Comparison of ENCODE assay signal across 8 cellular contexts in genomic region chr21:42535602-42536171, GRCh38. TPM values are rescaled to one million over a fixed set of nuclear protein-coding genes. Genes with fewer than 3 reads are reported as not detected.
DNase-seq lines count a peak whose midpoint lies in the region; ATAC-seq and TF ChIP-seq lines count a peak whose summit lies in the region.
"Had no signal": no experiment of that assay in that cellular context is flagged by ENCODE, and none has a peak within 500 bp of the region (broad histone marks: within the 10 kb centered on the region; RNA-seq: fewer than 3 reads in every experiment).

No MANE protein-coding gene starts in this region.

- no peak for TF ChIP-seq RAD21 in SK-N-SH (IDR thresholded peaks at IDR 0.05; ENCODE audit: low read length)

- no peaks in the 10 kb centered on the region for H4K20me1 ChIP-seq in SK-N-SH (ENCODE audit: insufficient read depth)

- H3K4me3 ChIP-seq in BE2C (ENCODE audit: low read depth, low read length) = no peak overlapping the region
- H3K4me3 ChIP-seq in SK-N-SH (ENCODE audit: low read depth in 2 of 2, low read length in 1 of 2) = no peak overlapping the region

- H3K4me3 Mint-ChIP-seq in stimulated activated memory B cell treated with anti-CD40 and anti-IgM and Interleukin-4, amounts not matched to agents 10 μg/mL and 1 μg/mL and 100 μg/mL, for 72 hours = peak overlapping the region; percentile 44

- peak overlapping the region; percentile 89 for H3K27ac Mint-ChIP-seq in stimulated activated memory B cell treated with anti-CD40 and anti-IgM and Interleukin-4, amounts not matched to agents 10 μg/mL and 1 μg/mL and 100 μg/mL, for 72 hours

- peaks cover 34% of the 10 kb centered on the region for H3K36me3 Mint-ChIP-seq in stimulated activated memory B cell treated with anti-CD40 and anti-IgM and Interleukin-4, amounts not matched to agents 10 μg/mL and 1 μg/mL and 100 μg/mL, for 72 hours

- H3K4me2 ChIP-seq in SK-N-SH = no peak overlapping the region

- no peaks in the 10 kb centered on the region for H3F3A ChIP-seq in SK-N-SH (replicated peaks; ENCODE audit: insufficient read depth)

- TF ChIP-seq CTCF in VCaP (conservative IDR thresholded peaks at IDR 0.05) (no peak), BE2C (IDR thresholded peaks at IDR 0.05; ENCODE audit: low read depth, low read length) (no peak), SK-N-SH (IDR thresholded peaks at IDR 0.05) (no peak)

- CTCF ChIA-PET in SK-N-SH (lab: Yijun Ruan, JAX) = interaction anchor here (1.1 to 2.1 kb wide), 2 partner anchors 277 to 390 kb away, joined by 3 to 11 read pairs; no protein-coding TSS in a partner anchor

- H3K79me2 ChIP-seq in SK-N-SH (ENCODE audit: insufficient read depth) = no peaks in the 10 kb centered on the region

- TF ChIP-seq EP300 in SK-N-SH (IDR thresholded peaks at IDR 0.05; ENCODE audit: borderline replicate concordance in 1 of 2, low read depth in 1 of 2, low read length in 1 of 2) = no peak

- no peaks in the 10 kb centered on the region for H3K9me2 ChIP-seq in SK-N-SH

- peaks cover 29% of the 10 kb centered on the region for H3K4me1 ChIP-seq in BE2C
- peaks cover 0 to 26% of the 10 kb centered on the region in 2 experiments; a peak in 1 of 4 replicates for H3K4me1 ChIP-seq in SK-N-SH (ENCODE audit: control insufficient read depth in 1 of 2, insufficient read depth in 2 of 2, low read depth in 1 of 2, low read length in 1 of 2)

- peaks cover 67% of the 10 kb centered on the region for H3K4me1 Mint-ChIP-seq in stimulated activated memory B cell treated with anti-CD40 and anti-IgM and Interleukin-4, amounts not matched to agents 10 μg/mL and 1 μg/mL and 100 μg/mL, for 72 hours

- no peak overlapping the region for H2AFZ ChIP-seq in SK-N-SH (ENCODE audit: low read depth)

- POLR2A ChIA-PET in SK-N-SH (lab: Yijun Ruan, JAX) = no interaction called here

- H3K27me3 ChIP-seq in BE2C (no peaks in the 10 kb centered on the region), SK-N-SH (ENCODE audit: insufficient read depth) (no peaks in the 10 kb centered on the region)

- H3K36me3 ChIP-seq in BE2C = no peaks in the 10 kb centered on the region
- no peaks in the 10 kb centered on the region for H3K36me3 ChIP-seq in SK-N-SH (replicated peaks in 1 of 2; ENCODE audit: control insufficient read depth in 1 of 2, insufficient read depth in 2 of 2, low read length in 1 of 2)

- H3K9ac ChIP-seq in SK-N-SH = no peak overlapping the region

- WGBS in SK-N-SH (ENCODE audit: low lambda C conversion rate) = 56% methylated on average over 9 of the region's 17 CpGs

- DNase-seq in BE2C (no peak), NCI-H2081 (lab: John Stamatoyannopoulos, UW) (no peak), SK-N-SH (no peak)
- DNase-seq: NCI-H446 treated with DMSO at 0.1 percent for 48 hours had no signal

- H3K9me3 ChIP-seq in BE2C = no peaks in the 10 kb centered on the region
- no peaks in the 10 kb centered on the region for H3K9me3 ChIP-seq in SK-N-SH

- H3K27ac ChIP-seq in VCaP = peak overlapping the region; percentile 97
- H3K27ac ChIP-seq in SK-N-SH (ENCODE audit: low read depth in 2 of 2, low read length in 1 of 2) = no peak overlapping the region

- ATAC-seq in GM18907 (IDR thresholded peaks at IDR 0.05; ENCODE audit: unreplicated experiment) (peak; percentile 72), HG02852 (IDR thresholded peaks at IDR 0.05; ENCODE audit: unreplicated experiment) (peak; percentile 43)
- ATAC-seq in stimulated activated memory B cell treated with anti-CD40 and anti-IgM and Interleukin-4, amounts not matched to agents 10 μg/mL and 1 μg/mL and 100 μg/mL, for 72 hours = peak; percentile 87

- no peaks in the 10 kb centered on the region for H3K27me3 Mint-ChIP-seq in stimulated activated memory B cell treated with anti-CD40 and anti-IgM and Interleukin-4, amounts not matched to agents 10 μg/mL and 1 μg/mL and 100 μg/mL, for 72 hours

- no peaks in the 10 kb centered on the region for H3K9me3 Mint-ChIP-seq in stimulated activated memory B cell treated with anti-CD40 and anti-IgM and Interleukin-4, amounts not matched to agents 10 μg/mL and 1 μg/mL and 100 μg/mL, for 72 hours

TF ChIP-seq in SK-N-SH, 30 proteins besides CTCF, POLR2A, EP300 and RAD21:
- TF ChIP-seq MAX (IDR thresholded peaks at IDR 0.05; ENCODE audit: low read depth) (no peak), USF1 (IDR thresholded peaks at IDR 0.05; ENCODE audit: borderline replicate concordance, low read depth) (no peak), CHD2 (IDR thresholded peaks at IDR 0.05; ENCODE audit: low read length, partially characterized antibody) (no peak), RXRA (IDR thresholded peaks at IDR 0.05; ENCODE audit: borderline replicate concordance, low read depth) (no peak), REST (IDR thresholded peaks at IDR 0.05; ENCODE audit: low read depth, low read length) (no peak), NRF1 (IDR thresholded peaks at IDR 0.05; ENCODE audit: low read depth, low read length) (no peak), FOXM1 (IDR thresholded peaks at IDR 0.05; ENCODE audit: low read depth) (no peak), MXI1 (IDR thresholded peaks at IDR 0.05; ENCODE audit: low read depth, low read length) (no peak), JUND (IDR thresholded peaks at IDR 0.05) (no peak), SMC3 (IDR thresholded peaks at IDR 0.05; ENCODE audit: low read depth, low read length) (no peak), ELF1 (IDR thresholded peaks at IDR 0.05) (no peak), MEF2A (IDR thresholded peaks at IDR 0.05; ENCODE audit: borderline replicate concordance, low read depth) (no peak), TAF1 (IDR thresholded peaks at IDR 0.05; ENCODE audit: borderline replicate concordance, low read depth, low read length) (no peak)
TF ChIP-seq in SK-N-SH: peak in this region for 0.

RNA-seq across cellular contexts. Expression of gene SLC37A1, which starts 22.0 kb away (rescaled TPM):
- polyA plus RNA-seq in BE2C (2012; ENCODE audit: insufficient read depth, insufficient read length, low read depth) = 3.9 TPM
- 1.6 and 2.8 TPM in 2 replicates for polyA plus RNA-seq in SK-N-SH (2012; rRNA removed)
- polyA plus RNA-seq in SK-N-SH (2012; cell fraction: cytosol; rRNA removed) = 1.3 and 1.8 TPM in 2 replicates
- polyA plus RNA-seq in SK-N-SH (2012; cell fraction: nucleus; rRNA removed) = 2.7 and 3.5 TPM in 2 replicates

RNA-seq across cellular contexts. Expression of gene RSPH1, which starts 39.7 kb away (rescaled TPM):
- polyA plus RNA-seq in BE2C (2012; ENCODE audit: insufficient read depth, insufficient read length, low read depth) = not detected
- 0.97 and 1.1 TPM in 2 replicates for polyA plus RNA-seq in SK-N-SH (2012; rRNA removed)
- 1.1 and 2.1 TPM in 2 replicates for polyA plus RNA-seq in SK-N-SH (2012; cell fraction: cytosol; rRNA removed)
- 0.37 and 0.67 TPM in 2 replicates for polyA plus RNA-seq in SK-N-SH (2012; cell fraction: nucleus; rRNA removed)
